22 cellular contexts compared by ENCODE assay signal in the genomic region with DNA sequence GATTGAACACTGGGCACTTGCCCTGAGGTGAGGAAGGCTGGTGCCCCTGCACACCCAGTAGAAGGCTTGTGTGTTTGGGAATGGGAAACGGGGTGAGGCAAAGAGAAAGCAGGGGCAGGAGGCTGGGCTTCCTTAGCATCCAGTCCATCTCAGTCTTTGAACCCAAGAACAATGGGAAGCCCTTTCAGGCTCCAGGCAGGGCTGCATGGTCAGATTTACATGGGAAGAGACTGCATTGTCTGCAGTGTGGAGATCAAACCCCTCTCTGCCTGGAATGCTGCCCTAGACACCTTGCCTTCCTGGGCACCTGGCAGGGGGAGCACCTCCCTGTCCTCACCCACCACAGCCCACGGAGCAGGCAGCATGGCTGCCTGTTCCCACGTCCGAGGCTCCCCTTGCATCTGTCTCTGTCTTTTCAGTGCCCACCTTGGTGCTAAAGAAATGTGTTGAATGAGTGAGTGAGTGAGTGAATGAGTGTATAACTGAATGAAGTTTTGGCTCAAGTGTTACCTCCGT.
"Had no signal": no experiment of that assay in that cellular context is flagged by ENCODE, and none has a peak within 500 bp of the region (broad histone marks: within the 10 kb centered on the region; RNA-seq: fewer than 3 reads in every experiment).

No MANE protein-coding gene starts in this region.

- DNase-seq: activated CD4-positive, alpha-beta T cell treated with anti-CD3 and anti-CD28 coated beads, Interleukin-2, amount 10 ng/mL, durations not matched to agents 24 days and 14 days; activated CD8-positive, alpha-beta T cell treated with anti-CD3 and anti-CD28 coated beads, Interleukin-2, amount 10 ng/mL, durations not matched to agents 7 days and 5 days; activated naive CD4-positive, alpha-beta T cell treated with Interleukin-2 at 50 U/mL for 16 hours; activated naive CD8-positive, alpha-beta T cell treated with anti-CD3 and anti-CD28 coated beads, Interleukin-2, amount 10 ng/mL, durations not matched to agents 7 days and 5 days; activated T-cell treated with anti-CD3 and anti-CD28 coated beads, Interleukin-2, amount 50 U/mL, for 24 hours; amygdala; caudate nucleus; dorsolateral prefrontal cortex; foreskin fibroblast; glutamatergic neuron; hippocampal formation; naive thymus-derived CD4-positive, alpha-beta T cell; sigmoid colon; stimulated activated CD4-positive, alpha-beta T cell treated with anti-CD3 and anti-CD28 coated beads, Interleukin-4, amount 100 ng/mL, for 4 hours; stimulated activated naive B cell treated with anti-CD40 and anti-IgM and Interleukin-4, amounts not matched to agents 10 μg/mL and 1 μg/mL and 100 μg/mL, for 72 hours; thyroid gland had no signal

- H3K27ac ChIP-seq: dorsolateral prefrontal cortex, epithelial cell of prostate, sigmoid colon, thyroid gland had no signal

- H3K9me3 Mint-ChIP-seq: activated CD4-positive, alpha-beta T cell treated with anti-CD3 and anti-CD28 coated beads, Interleukin-2, amount 10 ng/mL, durations not matched to agents 24 days and 14 days; activated naive CD8-positive, alpha-beta T cell treated with anti-CD3 and anti-CD28 coated beads, Interleukin-2, amount 10 ng/mL, durations not matched to agents 7 days and 5 days; activated T-cell treated with anti-CD3 and anti-CD28 coated beads, Interleukin-2, amount 50 U/mL, for 24 hours; activated T-helper 2 cell treated with anti-CD3 and anti-CD28 coated beads, Interferon-gamma antibody, Interleukin-2, Interleukin-4, amounts not matched to agents 10 μg/mL and 5 μg/mL and 100 μg/mL, durations not matched to agents 14 hours and 24 hours and 36 hours; memory B cell; stimulated activated naive B cell treated with anti-CD40 and anti-IgM and Interleukin-4, amounts not matched to agents 10 μg/mL and 1 μg/mL and 100 μg/mL, for 72 hours; T-cell had no signal

- H3K36me3 ChIP-seq: sigmoid colon, thyroid gland had no signal

- H3K9me3 ChIP-seq: sigmoid colon, thyroid gland had no signal

- ATAC-seq: activated CD8-positive, alpha-beta T cell treated with anti-CD3 and anti-CD28 coated beads, Interleukin-2, amount 10 ng/mL, durations not matched to agents 7 days and 5 days; left lobe of liver; naive thymus-derived CD4-positive, alpha-beta T cell; SK-N-SH treated with all-trans-retinoic acid at 6 μM for 48 hours; stimulated activated naive B cell treated with anti-CD40 and anti-IgM and Interleukin-4, amounts not matched to agents 10 μg/mL and 1 μg/mL and 100 μg/mL, for 72 hours; T-cell had no signal

- H3K4me3 ChIP-seq: dorsolateral prefrontal cortex, sigmoid colon, thyroid gland had no signal

- H3K4me1 Mint-ChIP-seq: activated CD4-positive, alpha-beta T cell treated with anti-CD3 and anti-CD28 coated beads, Interleukin-2, amount 10 ng/mL, durations not matched to agents 24 days and 14 days; activated naive CD8-positive, alpha-beta T cell treated with anti-CD3 and anti-CD28 coated beads, Interleukin-2, amount 10 ng/mL, durations not matched to agents 7 days and 5 days; memory B cell; naive thymus-derived CD4-positive, alpha-beta T cell; stimulated activated naive B cell treated with anti-CD40 and anti-IgM and Interleukin-4, amounts not matched to agents 10 μg/mL and 1 μg/mL and 100 μg/mL, for 72 hours; T-cell had no signal

- H3K27me3 ChIP-seq: thyroid gland had no signal

- H3K4me1 ChIP-seq: sigmoid colon, thyroid gland had no signal

- H3K4me3 Mint-ChIP-seq: activated CD4-positive, alpha-beta T cell treated with anti-CD3 and anti-CD28 coated beads, Interleukin-2, amount 10 ng/mL, durations not matched to agents 24 days and 14 days; activated CD8-positive, alpha-beta T cell treated with anti-CD3 and anti-CD28 coated beads, Interleukin-2, amount 10 ng/mL, durations not matched to agents 7 days and 5 days; activated naive CD8-positive, alpha-beta T cell treated with anti-CD3 and anti-CD28 coated beads, Interleukin-2, amount 10 ng/mL, durations not matched to agents 7 days and 5 days; activated T-cell treated with anti-CD3 and anti-CD28 coated beads, Interleukin-2, amount 50 U/mL, for 24 hours; memory B cell; naive thymus-derived CD4-positive, alpha-beta T cell; stimulated activated naive B cell treated with anti-CD40 and anti-IgM and Interleukin-4, amounts not matched to agents 10 μg/mL and 1 μg/mL and 100 μg/mL, for 72 hours; T-cell had no signal

- H3K36me3 Mint-ChIP-seq: activated naive CD8-positive, alpha-beta T cell treated with anti-CD3 and anti-CD28 coated beads, Interleukin-2, amount 10 ng/mL, durations not matched to agents 7 days and 5 days; memory B cell; naive thymus-derived CD4-positive, alpha-beta T cell; stimulated activated naive B cell treated with anti-CD40 and anti-IgM and Interleukin-4, amounts not matched to agents 10 μg/mL and 1 μg/mL and 100 μg/mL, for 72 hours; T-cell had no signal

- H3K27ac Mint-ChIP-seq: activated CD4-positive, alpha-beta T cell treated with anti-CD3 and anti-CD28 coated beads, Interleukin-2, amount 10 ng/mL, durations not matched to agents 24 days and 14 days; activated CD8-positive, alpha-beta T cell treated with anti-CD3 and anti-CD28 coated beads, Interleukin-2, amount 10 ng/mL, durations not matched to agents 7 days and 5 days; activated naive CD8-positive, alpha-beta T cell treated with anti-CD3 and anti-CD28 coated beads, Interleukin-2, amount 10 ng/mL, durations not matched to agents 7 days and 5 days; activated T-cell treated with anti-CD3 and anti-CD28 coated beads, Interleukin-2, amount 50 U/mL, for 24 hours; activated T-helper 2 cell treated with anti-CD3 and anti-CD28 coated beads, Interferon-gamma antibody, Interleukin-2, Interleukin-4, amounts not matched to agents 10 μg/mL and 5 μg/mL and 100 μg/mL, durations not matched to agents 14 hours and 24 hours and 36 hours; memory B cell; naive thymus-derived CD4-positive, alpha-beta T cell; stimulated activated naive B cell treated with anti-CD40 and anti-IgM and Interleukin-4, amounts not matched to agents 10 μg/mL and 1 μg/mL and 100 μg/mL, for 72 hours; T-cell had no signal
